Comparison of ENCODE assay signal across 15 cellular contexts in the genomic region with DNA sequence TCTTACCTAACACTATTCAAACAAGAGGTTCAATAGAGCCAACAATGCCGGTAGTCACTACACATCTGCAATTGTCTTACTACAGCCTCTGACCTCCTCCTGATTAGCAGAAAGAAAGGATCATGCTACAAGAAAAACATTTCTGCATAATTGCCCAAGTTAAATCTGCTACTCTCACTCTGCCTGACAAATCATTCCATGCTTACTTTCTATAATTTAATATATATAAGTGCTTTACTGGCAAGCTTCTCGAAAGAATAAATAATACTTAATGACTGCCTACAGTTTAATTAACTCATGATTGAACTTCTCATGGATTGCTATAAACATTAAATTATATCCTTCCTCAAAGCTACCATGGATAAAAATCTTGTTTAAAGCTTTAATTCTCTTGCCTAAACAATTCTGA.
"Had no signal": no experiment of that assay in that cellular context is flagged by ENCODE, and none has a peak within 500 bp of the region (broad histone marks: within the 10 kb centered on the region; RNA-seq: fewer than 3 reads in every experiment).

No MANE protein-coding gene starts in this region.

- H3K27ac Mint-ChIP-seq: activated B cell treated with CpG ODN at 0.5 μM for 24 hours; activated CD4-positive, alpha-beta T cell treated with anti-CD3 and anti-CD28 coated beads, Interleukin-2, amount 10 ng/mL, durations not matched to agents 7 days and 5 days had no signal

- H3K4me3 ChIP-seq: body of pancreas, gastroesophageal sphincter, left ventricle myocardium inferior, right atrium auricular region had no signal

- H3K27me3 Mint-ChIP-seq: activated B cell treated with CpG ODN at 0.5 μM for 24 hours; activated CD4-positive, alpha-beta T cell treated with anti-CD3 and anti-CD28 coated beads, Interleukin-2, amount 10 ng/mL, durations not matched to agents 7 days and 5 days; activated naive CD4-positive, alpha-beta T cell treated with anti-CD3 and anti-CD28 coated beads, Interleukin-2, amount 50 U/mL, for 24 hours had no signal

- FAIRE-seq: small intestine, TTC549 had no signal

- ATAC-seq: body of pancreas, gastroesophageal sphincter had no signal

- H3K27me3 ChIP-seq: body of pancreas, gastroesophageal sphincter, neutrophil, right atrium auricular region had no signal

- H3K27ac ChIP-seq: body of pancreas, epithelial cell of prostate, gastroesophageal sphincter, left ventricle myocardium inferior, neutrophil, right atrium auricular region had no signal

- H3K4me3 Mint-ChIP-seq: activated B cell treated with CpG ODN at 0.5 μM for 24 hours; activated CD4-positive, alpha-beta T cell treated with anti-CD3 and anti-CD28 coated beads, Interleukin-2, amount 10 ng/mL, durations not matched to agents 7 days and 5 days; activated naive CD4-positive, alpha-beta T cell treated with anti-CD3 and anti-CD28 coated beads, Interleukin-2, amount 50 U/mL, for 24 hours had no signal

- H3K36me3 ChIP-seq: gastroesophageal sphincter, left ventricle myocardium inferior, neutrophil, right atrium auricular region had no signal

- DNase-seq: activated B cell treated with CpG ODN at 0.5 μM for 24 hours; activated CD4-positive, alpha-beta T cell treated with anti-CD3 and anti-CD28 coated beads, Interleukin-2, amount 10 ng/mL, durations not matched to agents 7 days and 5 days; activated T-cell treated with anti-CD3 and anti-CD28 coated beads for 4 hours; body of pancreas; effector memory CD4-positive, alpha-beta T cell; islet precursor cell; left ventricle myocardium inferior; mesenchymal stem cell; small intestine had no signal

- H3K9me3 Mint-ChIP-seq: activated B cell treated with CpG ODN at 0.5 μM for 24 hours; activated CD4-positive, alpha-beta T cell treated with anti-CD3 and anti-CD28 coated beads, Interleukin-2, amount 10 ng/mL, durations not matched to agents 7 days and 5 days; activated naive CD4-positive, alpha-beta T cell treated with anti-CD3 and anti-CD28 coated beads, Interleukin-2, amount 50 U/mL, for 24 hours had no signal

- H3K9me3 ChIP-seq: body of pancreas, gastroesophageal sphincter, left ventricle myocardium inferior, neutrophil, right atrium auricular region had no signal
